Comparison of ENCODE assay signal across 17 cellular contexts in the genomic region with DNA sequence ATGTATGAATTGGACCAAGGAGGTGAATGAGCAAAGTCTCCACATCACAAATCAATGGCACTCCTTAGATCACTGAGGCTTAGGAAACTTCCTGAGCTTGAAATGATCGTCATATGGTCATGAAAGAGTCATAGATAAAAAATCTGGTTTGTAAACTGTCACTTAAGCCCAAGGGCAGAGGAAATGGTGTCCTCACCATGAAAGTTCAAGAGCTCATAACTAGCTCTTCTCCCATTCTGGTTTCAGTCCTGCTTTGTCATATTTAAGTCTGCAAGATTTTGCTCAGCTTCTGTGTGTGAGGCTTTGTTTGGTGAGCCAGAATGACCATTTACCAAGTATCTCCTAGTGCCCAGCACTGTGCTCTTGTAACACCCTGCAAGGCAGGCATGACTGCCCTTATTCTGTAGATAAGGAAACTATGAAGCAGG.
DNase-seq lines count a peak whose midpoint lies in the region; ATAC-seq and TF ChIP-seq lines count a peak whose summit lies in the region.
"Had no signal": no experiment of that assay in that cellular context is flagged by ENCODE, and none has a peak within 500 bp of the region (broad histone marks: within the 10 kb centered on the region; RNA-seq: fewer than 3 reads in every experiment).

No MANE protein-coding gene starts in this region.

- peaks cover 29 to 62% (median 52%) of the 10 kb centered on the region in 10 experiments for H3K4me1 ChIP-seq in BLaER1 treated with 17β-estradiol and CSF1 and Interleukin-3, amounts not matched to agents 10 nM and 100 nM
- no peaks in the 10 kb centered on the region for H3K4me1 ChIP-seq in sigmoid colon
- no peaks in the 10 kb centered on the region for H3K4me1 ChIP-seq in transverse colon
- H3K4me1 ChIP-seq: esophagus squamous epithelium, left lung, uterus had no signal

- no peak for TF ChIP-seq CTCF in GM12865 (IDR thresholded peaks at IDR 0.05; ENCODE audit: insufficient read depth, low read depth, low read length, missing control alignments)
- no peak for TF ChIP-seq CTCF in sigmoid colon (IDR thresholded peaks at IDR 0.05)
- no peak for TF ChIP-seq CTCF in transverse colon (IDR thresholded peaks at IDR 0.05)

- H3K27me3 Mint-ChIP-seq in activated CD4-positive, alpha-beta memory T cell treated with anti-CD3 and anti-CD28 coated beads for 36 hours = no peaks in the 10 kb centered on the region
- H3K27me3 Mint-ChIP-seq in immature natural killer cell (ENCODE audit: low read depth in 3 of 3) = peaks cover 0 to 6% (median 2%) of the 10 kb centered on the region in 3 donors

- H3K4me1 Mint-ChIP-seq in activated CD4-positive, alpha-beta memory T cell treated with anti-CD3 and anti-CD28 coated beads for 36 hours (ENCODE audit: low read depth) = peaks cover 77% of the 10 kb centered on the region
- peaks cover 54 to 61% of the 10 kb centered on the region in 2 donors for H3K4me1 Mint-ChIP-seq in immature natural killer cell

- H3K9me3 ChIP-seq in BLaER1 treated with 17β-estradiol and CSF1 and Interleukin-3, amounts not matched to agents 10 nM and 100 nM (replicated peaks in 1 of 11) = no peaks in the 10 kb centered on the region
- no peaks in the 10 kb centered on the region for H3K9me3 ChIP-seq in sigmoid colon
- H3K9me3 ChIP-seq in transverse colon = no peaks in the 10 kb centered on the region
- H3K9me3 ChIP-seq: esophagus squamous epithelium, left lung, uterus had no signal

- H3K4me2 ChIP-seq in BLaER1 treated with 17β-estradiol and CSF1 and Interleukin-3, amounts not matched to agents 10 nM and 100 nM = peak overlapping the region in 9 of 11 experiments; percentile 44 to 64 (median 52); a peak in 18 of 22 replicates
- H3K4me2 ChIP-seq: hepatocyte had no signal

- POLR2A ChIA-PET in activated CD4-positive, alpha-beta memory T cell treated with anti-CD3 and anti-CD28 coated beads for 36 hours (lab: Charles Lee) = interaction anchor here (0.6 to 1.2 kb wide), 12 partner anchors 12 to 447 kb away, joined by 3 to 9 read pairs (median 4); no protein-coding TSS in a partner anchor

- TF ChIP-seq POLR2A in sigmoid colon (IDR thresholded peaks at IDR 0.05) (no peak), transverse colon (IDR thresholded peaks at IDR 0.05) (no peak)

- peaks cover 42% of the 10 kb centered on the region for H3K36me3 Mint-ChIP-seq in activated CD4-positive, alpha-beta memory T cell treated with anti-CD3 and anti-CD28 coated beads for 36 hours
- H3K36me3 Mint-ChIP-seq in immature natural killer cell = peaks cover 2 to 16% (median 7%) of the 10 kb centered on the region in 3 donors
- H3K36me3 Mint-ChIP-seq: WTC11 had no signal

- peak overlapping the region in 9 of 11 experiments; percentile 6 to 72 (median 65); a peak in 16 of 22 replicates for H3K27ac ChIP-seq in BLaER1 treated with 17β-estradiol and CSF1 and Interleukin-3, amounts not matched to agents 10 nM and 100 nM
- no peak overlapping the region for H3K27ac ChIP-seq in sigmoid colon
- no peak overlapping the region for H3K27ac ChIP-seq in transverse colon
- H3K27ac ChIP-seq: esophagus squamous epithelium, hepatocyte, left lung, uterus had no signal

- peaks cover 0 to 4% (median 0%) of the 10 kb centered on the region in 11 experiments; a peak in 1 of 22 replicates for H4K20me1 ChIP-seq in BLaER1 treated with 17β-estradiol and CSF1 and Interleukin-3, amounts not matched to agents 10 nM and 100 nM

- in situ Hi-C loops in transverse colon (cut with MboI; ENCODE audit: low pct_ligation_motif_present in 1 of 4, low pct_unique_long_range_greater_than_20kb in 1 of 4, low sequenced_read_pairs in 3 of 4) = loop anchor here in 3 of 4 donors (25.0 kb wide), 2 partner anchors 333 to 433 kb away; a partner anchor contains a TSS

- H3K27ac Mint-ChIP-seq in activated CD4-positive, alpha-beta memory T cell treated with anti-CD3 and anti-CD28 coated beads for 36 hours = peak overlapping the region; percentile 80
- H3K27ac Mint-ChIP-seq in immature natural killer cell = peak overlapping the region; percentile 77 to 88 (median 82)
- H3K27ac Mint-ChIP-seq: nephron, WTC11 had no signal

- intact Hi-C loops in activated CD4-positive, alpha-beta memory T cell treated with anti-CD3 and anti-CD28 coated beads for 36 hours (cut with micrococcal nuclease) = loop anchor here (1.0 to 2.0 kb wide), 8 partner anchors 14 to 444 kb away; no protein-coding TSS in a partner anchor
- intact Hi-C loops in sigmoid colon (cut with DNase I) = no loop called here
- intact Hi-C loops in left colon (cut with DNase I, micrococcal nuclease) = loop anchor here in 1 of 2 donors (5.0 kb wide), 1 partner anchor 438 kb away; no protein-coding TSS in a partner anchor
- intact Hi-C loops in transverse colon (cut with DNase I; ENCODE audit: low total_unique reads) = no loop called here

- CTCF ChIA-PET in activated CD4-positive, alpha-beta memory T cell treated with anti-CD3 and anti-CD28 coated beads for 36 hours (lab: Charles Lee) = interaction anchor here (0.6 to 2.0 kb wide), 7 partner anchors 11 to 525 kb away, joined by 3 to 16 read pairs (median 3); no protein-coding TSS in a partner anchor

- H3K4me3 ChIP-seq in BLaER1 treated with 17β-estradiol and CSF1 and Interleukin-3, amounts not matched to agents 10 nM and 100 nM = no peak overlapping the region
- no peak overlapping the region for H3K4me3 ChIP-seq in GM12865 (ENCODE audit: low read depth, low read length)
- H3K4me3 ChIP-seq in sigmoid colon = no peak overlapping the region
- H3K4me3 ChIP-seq in transverse colon = no peak overlapping the region
- H3K4me3 ChIP-seq: esophagus squamous epithelium, hepatocyte, left lung, uterus had no signal

- TF ChIP-seq EP300 in sigmoid colon (IDR thresholded peaks at IDR 0.05) = no peak
- TF ChIP-seq EP300 in transverse colon (IDR thresholded peaks at IDR 0.05; ENCODE audit: low read depth) = no peak

- peaks cover 0 to 41% (median 16%) of the 10 kb centered on the region in 11 experiments; a peak in 12 of 22 replicates for H3K36me3 ChIP-seq in BLaER1 treated with 17β-estradiol and CSF1 and Interleukin-3, amounts not matched to agents 10 nM and 100 nM
- H3K36me3 ChIP-seq in sigmoid colon = peaks cover 0 to 6% (median 0%) of the 10 kb centered on the region in 4 donors
- H3K36me3 ChIP-seq in transverse colon = no peaks in the 10 kb centered on the region
- H3K36me3 ChIP-seq: uterus had no signal

- H3K9ac ChIP-seq in BLaER1 treated with 17β-estradiol and CSF1 and Interleukin-3, amounts not matched to agents 10 nM and 100 nM = peak overlapping the region in 1 of 11 experiments; percentile 41; a peak in 2 of 22 replicates

- H3K4me3 Mint-ChIP-seq in activated CD4-positive, alpha-beta memory T cell treated with anti-CD3 and anti-CD28 coated beads for 36 hours = peak overlapping the region; percentile 12
- peak overlapping the region; percentile 15 to 59 (median 32) for H3K4me3 Mint-ChIP-seq in immature natural killer cell
- H3K4me3 Mint-ChIP-seq: nephron, WTC11 had no signal

- ATAC-seq in left colon = no peak
- ATAC-seq in HG02610 (IDR thresholded peaks at IDR 0.05; ENCODE audit: unreplicated experiment) = no peak
- ATAC-seq: left lung, SK-N-SH treated with all-trans-retinoic acid at 6 μM for 48 hours, WTC11 had no signal

- WGBS in sigmoid colon, 2 donors = 50 to 65% methylated on average over 1 of the region's 1 CpG
- 78 to 80% methylated on average over 1 of the region's 1 CpG for WGBS in transverse colon (ENCODE audit: low coverage in 1 of 2), 2 donors

- no peaks in the 10 kb centered on the region for H3K9me3 Mint-ChIP-seq in activated CD4-positive, alpha-beta memory T cell treated with anti-CD3 and anti-CD28 coated beads for 36 hours
- H3K9me3 Mint-ChIP-seq in immature natural killer cell = no peaks in the 10 kb centered on the region
- H3K9me3 Mint-ChIP-seq: nephron, WTC11 had no signal

- H3K27me3 ChIP-seq in BLaER1 treated with 17β-estradiol and CSF1 and Interleukin-3, amounts not matched to agents 10 nM and 100 nM = no peaks in the 10 kb centered on the region
- H3K27me3 ChIP-seq in sigmoid colon (no peaks in the 10 kb centered on the region), transverse colon (no peaks in the 10 kb centered on the region)
- H3K27me3 ChIP-seq: esophagus squamous epithelium, hepatocyte, left lung, uterus had no signal

- peak; percentile 39 for DNase-seq in GM12865 (ENCODE audit: low read depth)
- peak; percentile 40 for DNase-seq in activated CD4-positive, alpha-beta memory T cell treated with anti-CD3 and anti-CD28 coated beads for 36 hours
- peak in 2 of 3 donors; percentile 15 to 19 for DNase-seq in immature natural killer cell
- no peak for DNase-seq in sigmoid colon
- no peak for DNase-seq in left colon
- no peak for DNase-seq in transverse colon
- DNase-seq: DND-41; esophagus squamous epithelium; left lung; stimulated activated CD4-positive, alpha-beta T cell treated with anti-CD3 and anti-CD28 coated beads, Interleukin-1b, Interleukin-23, amount 100 ng/mL, for 48 hours; uterus had no signal

Comparison
In these comparisons a context has a peak if more than half of its experiments do, and no peak if none do; other contexts are left out.
1. H3K27ac ChIP-seq: peak in BLaER1 treated with 17β-estradiol and CSF1 and Interleukin-3, amounts not matched to agents 10 nM and 100 nM (9 of 11); none in sigmoid colon (0 of 4) and transverse colon (0 of 4).
2. DNase-seq: peak in GM12865 (single experiment), activated CD4-positive, alpha-beta memory T cell treated with anti-CD3 and anti-CD28 coated beads for 36 hours (single experiment) and immature natural killer cell (2 of 3); none in sigmoid colon (single experiment), left colon (0 of 2) and transverse colon (single experiment).